12 cellular contexts compared by ENCODE assay signal in the genomic region with DNA sequence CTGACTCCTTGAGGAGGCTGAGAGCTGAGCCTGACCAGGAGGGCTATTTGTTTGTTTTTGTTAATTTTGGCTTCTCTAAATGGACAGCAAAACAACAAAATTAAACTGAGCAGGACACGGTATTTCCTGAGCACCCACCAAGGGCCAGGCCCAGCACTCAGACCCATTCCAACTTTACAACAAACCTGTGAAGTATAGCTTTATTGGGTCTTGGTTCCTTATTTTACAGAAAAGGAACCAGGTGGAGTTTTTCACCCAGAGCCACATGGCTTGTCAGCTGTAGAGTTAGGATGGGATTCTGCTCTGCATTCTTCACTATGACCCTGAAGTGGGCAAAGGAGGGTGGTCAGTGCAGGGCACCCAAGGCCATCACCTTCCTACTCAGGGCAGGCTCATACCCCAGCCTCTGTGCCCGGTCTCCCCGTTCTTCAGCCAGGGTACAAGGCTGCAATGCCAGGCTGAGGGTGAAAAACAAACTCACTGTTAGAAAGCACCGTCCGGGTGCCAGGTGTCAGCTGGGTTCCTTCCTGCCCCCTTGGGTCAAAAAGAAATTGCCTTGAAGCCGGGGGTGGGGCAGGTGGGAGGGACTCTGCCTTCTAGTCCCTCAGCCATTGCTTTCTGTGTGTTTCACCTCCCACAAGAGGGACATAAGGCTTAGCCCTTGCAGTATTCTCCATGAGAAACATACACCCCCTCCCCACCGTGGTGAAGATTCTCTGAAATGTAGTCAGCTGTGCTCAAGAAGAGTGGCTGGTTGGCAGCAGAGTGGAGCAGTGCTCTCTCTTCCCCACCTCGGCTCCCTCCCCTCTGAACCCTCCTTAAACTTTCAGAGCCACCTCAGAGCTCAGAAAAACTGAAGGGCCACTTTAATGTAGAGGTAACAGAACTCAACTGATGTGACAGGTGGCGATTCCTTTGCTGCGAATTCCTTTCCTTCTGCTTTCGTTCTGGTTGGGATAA. TPM values are rescaled to one million over a fixed set of nuclear protein-coding genes. Genes with fewer than 3 reads are reported as not detected.
DNase-seq lines count a peak whose midpoint lies in the region; ATAC-seq, FAIRE-seq and TF ChIP-seq lines count a peak whose summit lies in the region.
"Had no signal": no experiment of that assay in that cellular context is flagged by ENCODE, and none has a peak within 500 bp of the region (broad histone marks: within the 10 kb centered on the region; RNA-seq: fewer than 3 reads in every experiment).

No MANE protein-coding gene starts in this region.

- H3K27me3 ChIP-seq in bronchial epithelial cell (ENCODE audit: control insufficient read depth, insufficient read depth, low read length): no peaks in the 10 kb centered on the region

- ATAC-seq in stimulated activated naive B cell treated with anti-CD40 and anti-IgM and Interleukin-4, amounts not matched to agents 10 μg/mL and 1 μg/mL and 100 μg/mL, for 72 hours (replicated peaks): peak; percentile 8 to 29
- ATAC-seq in HG03108 (IDR thresholded peaks at IDR 0.05; ENCODE audit: unreplicated experiment) (no peak), GM19452 (IDR thresholded peaks at IDR 0.05; ENCODE audit: unreplicated experiment) (no peak)

- no peak for TF ChIP-seq CTCF in bronchial epithelial cell (IDR thresholded peaks at IDR 0.05; ENCODE audit: insufficient read depth, low read length, severe bottlenecking)
- no peak for TF ChIP-seq CTCF in GM13977 (IDR thresholded peaks at IDR 0.05; ENCODE audit: extremely low read depth, insufficient read depth, missing control alignments)

- H3K36me3 ChIP-seq in bronchial epithelial cell (ENCODE audit: control insufficient read depth, insufficient read depth, low read length): no peaks in the 10 kb centered on the region

- H3K27ac Mint-ChIP-seq in stimulated activated naive B cell treated with anti-CD40 and anti-IgM and Interleukin-4, amounts not matched to agents 10 μg/mL and 1 μg/mL and 100 μg/mL, for 72 hours: peak overlapping the region; percentile 88
- H3K27ac Mint-ChIP-seq: endodermal cell had no signal

- H3K27me3 Mint-ChIP-seq in stimulated activated naive B cell treated with anti-CD40 and anti-IgM and Interleukin-4, amounts not matched to agents 10 μg/mL and 1 μg/mL and 100 μg/mL, for 72 hours: no peaks in the 10 kb centered on the region

- peak overlapping the region; percentile 81 to 82 for H3K4me3 Mint-ChIP-seq in stimulated activated naive B cell treated with anti-CD40 and anti-IgM and Interleukin-4, amounts not matched to agents 10 μg/mL and 1 μg/mL and 100 μg/mL, for 72 hours
- H3K4me3 Mint-ChIP-seq: endodermal cell had no signal

- in situ Hi-C loops in GM13977 (cut with MboI; ENCODE audit: low pct_unique_long_range_greater_than_20kb, low sequenced_read_pairs, unreplicated experiment): no loop called here

- H3K4me3 ChIP-seq in bronchial epithelial cell (ENCODE audit: low read depth, low read length): no peak overlapping the region

- peak; percentile 47 for FAIRE-seq in bronchial epithelial cell (lab: Jason Lieb, UNC)
- FAIRE-seq: A204.1, G401.6 had no signal

- peaks cover 3% of the 10 kb centered on the region in 2 donors for H3K9me3 Mint-ChIP-seq in stimulated activated naive B cell treated with anti-CD40 and anti-IgM and Interleukin-4, amounts not matched to agents 10 μg/mL and 1 μg/mL and 100 μg/mL, for 72 hours
- H3K9me3 Mint-ChIP-seq: endodermal cell had no signal

- peaks cover 65 to 91% of the 10 kb centered on the region in 2 donors for H3K4me1 Mint-ChIP-seq in stimulated activated naive B cell treated with anti-CD40 and anti-IgM and Interleukin-4, amounts not matched to agents 10 μg/mL and 1 μg/mL and 100 μg/mL, for 72 hours

- DNase-seq in SIG-M5 treated with dmso at 0.1 percent for 504 hours (lab: John Stamatoyannopoulos, UW; ENCODE audit: unreplicated experiment) (peak; percentile 31), SIG-M5 (lab: John Stamatoyannopoulos, UW) (no peak), NAMALWA (ENCODE audit: low spot score) (peak; percentile 78), bronchial epithelial cell (ENCODE audit: low read depth) (no peak), GM13977 (ENCODE audit: low spot score) (no peak)
- no peak for DNase-seq in stimulated activated naive B cell treated with anti-CD40 and anti-IgM and Interleukin-4, amounts not matched to agents 10 μg/mL and 1 μg/mL and 100 μg/mL, for 72 hours
- DNase-seq: endodermal cell, NCI-H510A treated with DMSO at 0.1 percent for 48 hours had no signal

- H3K36me3 Mint-ChIP-seq in stimulated activated naive B cell treated with anti-CD40 and anti-IgM and Interleukin-4, amounts not matched to agents 10 μg/mL and 1 μg/mL and 100 μg/mL, for 72 hours: peaks cover 37 to 63% of the 10 kb centered on the region in 2 donors

RNA-seq across cellular contexts. Expression of a gene that starts 2.2 kb away (rescaled TPM):
- 25.0 and 27.0 TPM in 2 replicates for total RNA-seq in bronchial epithelial cell

RNA-seq across cellular contexts. Expression of a gene that starts 48.6 kb away (rescaled TPM):
- total RNA-seq in bronchial epithelial cell: 71.9 and 113 TPM in 2 replicates
- total RNA-seq: endodermal cell had no signal

Comparison
In these comparisons a context has a peak if more than half of its experiments do, and no peak if none do; other contexts are left out.
1. DNase-seq: peak in SIG-M5 treated with dmso at 0.1 percent for 504 hours (single experiment) and NAMALWA (single experiment); none in SIG-M5 (single experiment), bronchial epithelial cell (single experiment), stimulated activated naive B cell treated with anti-CD40 and anti-IgM and Interleukin-4, amounts not matched to agents 10 μg/mL and 1 μg/mL and 100 μg/mL, for 72 hours (single experiment) and GM13977 (single experiment).
2. ATAC-seq: peak in stimulated activated naive B cell treated with anti-CD40 and anti-IgM and Interleukin-4, amounts not matched to agents 10 μg/mL and 1 μg/mL and 100 μg/mL, for 72 hours (2 of 2); none in HG03108 (single experiment) and GM19452 (single experiment).